ENCODE assay signal across 18 cellular contexts in genomic region chr19:11905928-11906327, GRCh38. TPM values are rescaled to one million over a fixed set of nuclear protein-coding genes. Genes with fewer than 3 reads are reported as not detected.
A peak's percentile ranks its signal among the peaks of the same experiment; 100 is the strongest.
DNase-seq lines count a peak whose midpoint lies in the region; ATAC-seq, FAIRE-seq and TF ChIP-seq lines count a peak whose summit lies in the region.
"Had no signal": no experiment of that assay in that cellular context is flagged by ENCODE, and none has a peak within 500 bp of the region (broad histone marks: within the 10 kb centered on the region; RNA-seq: fewer than 3 reads in every experiment).

No MANE protein-coding gene starts in this region.

- no peaks in the 10 kb centered on the region for H3K4me1 ChIP-seq in HepG2 (ENCODE audit: insufficient read depth, low read length)
- H3K4me1 ChIP-seq in right lobe of liver, result no peaks in the 10 kb centered on the region
- H3K4me1 ChIP-seq in iPS-15b (ENCODE audit: control insufficient read depth, insufficient read depth, low read length), result no peaks in the 10 kb centered on the region
- no peaks in the 10 kb centered on the region for H3K4me1 ChIP-seq in muscle layer of duodenum (ENCODE audit: control insufficient read depth in 1 of 2, insufficient read depth in 2 of 2, low read length in 2 of 2)

- no peak for TF ChIP-seq CTCF in HepG2 (CRISPR knock-in tag; IDR thresholded peaks at IDR 0.05)
- no peak for TF ChIP-seq CTCF in right lobe of liver (IDR thresholded peaks at IDR 0.05)

- CTCF ChIA-PET in HepG2 (lab: Yijun Ruan, JAX; ENCODE audit: low intra/inter-chr PET ratio, low total read pairs), result no interaction called here

- DNase-seq in HepG2 (ENCODE audit: low spot score), result no peak
- DNase-seq in right lobe of liver, result no peak
- DNase-seq in urothelium cell line (ENCODE audit: low spot score), result no peak
- DNase-seq in MG63, result no peak
- DNase-seq: CD4-positive, alpha-beta memory T cell; DMS79 treated with DMSO at 0.1 percent for 48 hours; MM.1S; NCI-H1092 treated with DMSO at 0.1 percent for 48 hours; NCI-H2081 treated with DMSO at 0.1 percent for 48 hours; NCI-H510A treated with DMSO at 0.1 percent for 48 hours; NCI-H82; PC-9 had no signal

- H3K27ac ChIP-seq in HepG2 (ENCODE audit: extremely low read length, insufficient read depth, low read length) (no peak overlapping the region), right lobe of liver (no peak overlapping the region), muscle layer of duodenum (ENCODE audit: low read length) (no peak overlapping the region)
- H3K27ac ChIP-seq: 22Rv1, PC-9 had no signal

- no peak for TF ChIP-seq EP300 in HepG2 (IDR thresholded peaks at IDR 0.05; ENCODE audit: low read depth in 2 of 2, low read length in 2 of 2)
- no peak for TF ChIP-seq EP300 in HepG2 (CRISPR knock-in tag; IDR thresholded peaks at IDR 0.05; ENCODE audit: borderline replicate concordance)

- TF ChIP-seq POLR2A in HepG2 (IDR thresholded peaks at IDR 0.05; ENCODE audit: insufficient read depth in 1 of 2, low read depth in 2 of 2, low read length in 2 of 2) (no peak), right lobe of liver (IDR thresholded peaks at IDR 0.05) (no peak)

- TF ChIP-seq RAD21 in HepG2 (CRISPR knock-in tag; IDR thresholded peaks at IDR 0.05), result no peak

- intact Hi-C loops in HepG2 (cut with micrococcal nuclease; ENCODE audit: unreplicated experiment), result no loop called here
- intact Hi-C loops in right lobe of liver (cut with DNase I), result no loop called here

- in situ Hi-C loops in HepG2 (cut with HindIII; ENCODE audit: extremely low pct_ligation_motif_present, low pct_unique_long_range_greater_than_20kb), result no loop called here

- 95% methylated on average over 3 of the region's 3 CpGs for WGBS in HepG2 (ENCODE audit: low lambda C conversion rate)
- whole genome bisulfite sequencing in right lobe of liver (ENCODE audit: insufficient coverage, low coverage, low lambda C conversion rate, missing lambda C conversion rate), result 88% methylated on average over 3 of the region's 3 CpGs

- BruUV-seq in HepG2 (replicated peaks; lab: Mats Ljungman, UMichigan), result no TSS peak

- H3K27me3 ChIP-seq in HepG2 (ENCODE audit: control insufficient read depth in 1 of 2, insufficient read depth in 2 of 2, low read length in 2 of 2), result no peaks in the 10 kb centered on the region
- H3K27me3 ChIP-seq in right lobe of liver, result no peaks in the 10 kb centered on the region
- H3K27me3 ChIP-seq in iPS-15b (ENCODE audit: control insufficient read depth, insufficient read depth, low read length), result no peaks in the 10 kb centered on the region
- H3K27me3 ChIP-seq in muscle layer of duodenum (ENCODE audit: low read depth, low read length), result no peaks in the 10 kb centered on the region
- no peaks in the 10 kb centered on the region for H3K27me3 ChIP-seq in MG63

- peaks cover 9% of the 10 kb centered on the region for H3K79me2 ChIP-seq in HepG2 (ENCODE audit: insufficient read depth, low read length)

- POLR2A ChIA-PET in HepG2 (lab: Yijun Ruan, JAX), result no interaction called here

- no peak overlapping the region for H3K9ac ChIP-seq in HepG2 (ENCODE audit: insufficient read depth, low read depth, low read length)
- no peak overlapping the region for H3K9ac ChIP-seq in iPS-15b (ENCODE audit: low read depth, low read length)

- FAIRE-seq in HepG2 (lab: Jason Lieb, UNC), result no peak
- FAIRE-seq in urothelium cell line (lab: Jason Lieb, UNC), result no peak
- FAIRE-seq: D721Med had no signal

- peaks cover 15 to 49% of the 10 kb centered on the region in 2 experiments for H3K36me3 ChIP-seq in HepG2 (replicated peaks in 1 of 2; ENCODE audit: control insufficient read depth in 1 of 2, insufficient read depth in 2 of 2, low read length in 2 of 2)
- peaks cover 6 to 29% (median 10%) of the 10 kb centered on the region in 4 donors for H3K36me3 ChIP-seq in right lobe of liver
- H3K36me3 ChIP-seq in iPS-15b (ENCODE audit: control insufficient read depth, insufficient read depth, low read length), result peaks cover 5% of the 10 kb centered on the region
- peaks cover 12 to 32% of the 10 kb centered on the region in 2 donors for H3K36me3 ChIP-seq in muscle layer of duodenum (ENCODE audit: control insufficient read depth in 1 of 2, insufficient read depth in 2 of 2, low read length in 2 of 2)
- no peaks in the 10 kb centered on the region for H3K36me3 ChIP-seq in MG63

- no peak overlapping the region for H2AFZ ChIP-seq in HepG2 (ENCODE audit: low read length)
- H2AFZ ChIP-seq: PC-9 had no signal

- H3K4me3 ChIP-seq in HepG2 (replicated peaks in 1 of 3; ENCODE audit: insufficient read depth in 1 of 3, low read depth in 2 of 3, low read length in 3 of 3) (no peak overlapping the region), right lobe of liver (no peak overlapping the region), iPS-15b (ENCODE audit: low read depth, low read length) (peak overlapping the region; percentile 2), muscle layer of duodenum (ENCODE audit: low read depth in 1 of 2, low read length in 2 of 2) (peak overlapping the region; percentile 22 to 56), MG63 (no peak overlapping the region)
- H3K4me3 ChIP-seq: PC-9 had no signal

- H3K9me3 ChIP-seq in HepG2 (ENCODE audit: low read length) (peaks cover 47% of the 10 kb centered on the region), right lobe of liver (peaks cover 7 to 62% (median 35%) of the 10 kb centered on the region in 4 donors), iPS-15b (ENCODE audit: control insufficient read depth, insufficient read depth, low read length) (peaks cover 25% of the 10 kb centered on the region), muscle layer of duodenum (ENCODE audit: control insufficient read depth in 1 of 2, low read length in 2 of 2) (peaks cover 21 to 38% of the 10 kb centered on the region in 2 donors), MG63 (peaks cover 58% of the 10 kb centered on the region)

- H3K4me2 ChIP-seq in HepG2 (ENCODE audit: low read depth, low read length), result no peak overlapping the region
- H3K4me2 ChIP-seq: PC-9 had no signal

- no peaks in the 10 kb centered on the region for H4K20me1 ChIP-seq in HepG2 (ENCODE audit: insufficient read depth, low read length)

- ATAC-seq in HepG2 (no peak), right lobe of liver (no peak), HG03135 (IDR thresholded peaks at IDR 0.05; ENCODE audit: unreplicated experiment) (no peak), HG02981 (IDR thresholded peaks at IDR 0.05; ENCODE audit: unreplicated experiment) (no peak)

RNA-seq across cellular contexts. Expression of gene ZNF69, which starts 18.3 kb away (rescaled TPM):
- total RNA-seq in HepG2 (2016; rRNA removed; fragmentation: Illumina TruSeq; extraction: Trizol) (21.0 and 35.5 TPM in 2 replicates), right lobe of liver (1 to 10 TPM; 6.1 to 10.0 (median 9.2) TPM)
- 5.9 and 6.2 TPM in 2 replicates for total RNA-seq in HepG2 (2016; cell fraction: cytosol; rRNA removed; fragmentation: Illumina TruSeq; extraction: Trizol; ENCODE audit: low read depth)
- 20.7 and 33.8 TPM in 2 replicates for total RNA-seq in HepG2 (2016; cell fraction: insoluble cytoplasmic fraction; rRNA removed; fragmentation: Illumina TruSeq; extraction: Trizol)
- total RNA-seq in HepG2 (2016; cell fraction: membrane; rRNA removed; fragmentation: Illumina TruSeq; extraction: Trizol), result 11.2 and 12.9 TPM in 2 replicates
- 20.8 and 24.9 TPM in 2 replicates for total RNA-seq in HepG2 (2016; cell fraction: nucleus; rRNA removed; fragmentation: Illumina TruSeq; extraction: Trizol)
- polyA plus RNA-seq in HepG2 (2011; rRNA removed), result 8.5 and 9.6 TPM in 2 replicates
- 5.9 and 8.3 TPM in 2 replicates for polyA plus RNA-seq in HepG2 (2011; cell fraction: cytosol; rRNA removed)
- polyA plus RNA-seq in HepG2 (2011; cell fraction: nucleus; rRNA removed), result 8.8 and 12.0 TPM in 2 replicates
- polyA plus RNA-seq in HepG2 (2012), result 7.2 and 8.5 TPM in 2 replicates
- polyA plus RNA-seq in HepG2 (2016; cell fraction: cytosol; fragmentation: Illumina TruSeq; extraction: Trizol; ENCODE audit: low read depth), result 3.0 and 3.6 TPM in 2 replicates
- polyA plus RNA-seq in HepG2 (2016; cell fraction: insoluble cytoplasmic fraction; fragmentation: Illumina TruSeq; extraction: Trizol; ENCODE audit: low read depth), result 13.0 and 13.9 TPM in 2 replicates
- 4.0 and 4.6 TPM in 2 replicates for polyA plus RNA-seq in HepG2 (2016; cell fraction: membrane; fragmentation: Illumina TruSeq; extraction: Trizol; ENCODE audit: low read depth)
- 42.0 and 46.3 TPM in 2 replicates for polyA plus RNA-seq in HepG2 (2016; cell fraction: nucleus; fragmentation: Illumina TruSeq; extraction: Trizol; ENCODE audit: insufficient read depth, low read depth)
- 8.7 TPM in 1 of 2 replicates, not detected in the other for polyA minus RNA-seq in HepG2 (2011; rRNA and poly(A)+ RNA removed; ENCODE audit: low replicate concordance)
- 16.4 and 17.4 TPM in 2 replicates for polyA minus RNA-seq in HepG2 (2011; cell fraction: cytosol; rRNA and poly(A)+ RNA removed)
- polyA minus RNA-seq in HepG2 (2011; cell fraction: nucleus; rRNA and poly(A)+ RNA removed), result 40.6 and 49.9 TPM in 2 replicates
- not detected in 2 replicates for total RNA-seq in MG63 (2014; rRNA removed; shearing (Covaris generic); ENCODE audit: low replicate concordance)

RNA-seq across cellular contexts. Expression of gene ZNF700, which starts 19.0 kb away (rescaled TPM):
- 12.8 and 16.5 TPM in 2 replicates for total RNA-seq in HepG2 (2016; rRNA removed; fragmentation: Illumina TruSeq; extraction: Trizol)
- total RNA-seq in HepG2 (2016; cell fraction: cytosol; rRNA removed; fragmentation: Illumina TruSeq; extraction: Trizol; ENCODE audit: low read depth), result 1.8 and 2.2 TPM in 2 replicates
- total RNA-seq in HepG2 (2016; cell fraction: insoluble cytoplasmic fraction; rRNA removed; fragmentation: Illumina TruSeq; extraction: Trizol), result 12.7 and 16.3 TPM in 2 replicates
- 4.7 and 6.4 TPM in 2 replicates for total RNA-seq in HepG2 (2016; cell fraction: membrane; rRNA removed; fragmentation: Illumina TruSeq; extraction: Trizol)
- 12.4 and 15.3 TPM in 2 replicates for total RNA-seq in HepG2 (2016; cell fraction: nucleus; rRNA removed; fragmentation: Illumina TruSeq; extraction: Trizol)
- 4.5 and 6.0 TPM in 2 replicates for polyA plus RNA-seq in HepG2 (2011; rRNA removed)
- 1.4 and 2.3 TPM in 2 replicates for polyA plus RNA-seq in HepG2 (2011; cell fraction: cytosol; rRNA removed)
- 5.8 and 7.8 TPM in 2 replicates for polyA plus RNA-seq in HepG2 (2011; cell fraction: nucleus; rRNA removed)
- polyA plus RNA-seq in HepG2 (2012), result 4.5 and 5.9 TPM in 2 replicates
- 0.33 and 0.34 TPM in 2 replicates for polyA plus RNA-seq in HepG2 (2016; cell fraction: cytosol; fragmentation: Illumina TruSeq; extraction: Trizol; ENCODE audit: low read depth)
- 7.7 and 8.5 TPM in 2 replicates for polyA plus RNA-seq in HepG2 (2016; cell fraction: insoluble cytoplasmic fraction; fragmentation: Illumina TruSeq; extraction: Trizol; ENCODE audit: low read depth)
- polyA plus RNA-seq in HepG2 (2016; cell fraction: membrane; fragmentation: Illumina TruSeq; extraction: Trizol; ENCODE audit: low read depth), result 0.97 and 1.1 TPM in 2 replicates
- polyA plus RNA-seq in HepG2 (2016; cell fraction: nucleus; fragmentation: Illumina TruSeq; extraction: Trizol; ENCODE audit: insufficient read depth, low read depth), result 42.0 and 43.2 TPM in 2 replicates
- 1.4 and 2.1 TPM in 2 replicates for polyA minus RNA-seq in HepG2 (2011; rRNA and poly(A)+ RNA removed; ENCODE audit: low replicate concordance)
- polyA minus RNA-seq in HepG2 (2011; cell fraction: cytosol; rRNA and poly(A)+ RNA removed), result 4.2 and 5.5 TPM in 2 replicates
- polyA minus RNA-seq in HepG2 (2011; cell fraction: nucleus; rRNA and poly(A)+ RNA removed), result 8.4 and 11.4 TPM in 2 replicates
- total RNA-seq in right lobe of liver, result 1 to 10 TPM; 5.1 to 7.6 (median 5.5) TPM
- 19.3 and 24.5 TPM in 2 replicates for total RNA-seq in MG63 (2014; rRNA removed; shearing (Covaris generic); ENCODE audit: low replicate concordance)

RNA-seq across cellular contexts. Expression of gene ZNF439, which starts 57.4 kb away (rescaled TPM):
- total RNA-seq in HepG2 (2016; rRNA removed; fragmentation: Illumina TruSeq; extraction: Trizol), result 3.9 and 4.9 TPM in 2 replicates
- total RNA-seq in HepG2 (2016; cell fraction: cytosol; rRNA removed; fragmentation: Illumina TruSeq; extraction: Trizol; ENCODE audit: low read depth), result 0.35 and 0.51 TPM in 2 replicates
- 4.1 and 5.3 TPM in 2 replicates for total RNA-seq in HepG2 (2016; cell fraction: insoluble cytoplasmic fraction; rRNA removed; fragmentation: Illumina TruSeq; extraction: Trizol)
- total RNA-seq in HepG2 (2016; cell fraction: membrane; rRNA removed; fragmentation: Illumina TruSeq; extraction: Trizol), result 1.8 and 2.1 TPM in 2 replicates
- 4.0 and 6.3 TPM in 2 replicates for total RNA-seq in HepG2 (2016; cell fraction: nucleus; rRNA removed; fragmentation: Illumina TruSeq; extraction: Trizol)
- polyA plus RNA-seq in HepG2 (2011; rRNA removed), result 2.9 TPM in 2 replicates
- 1.0 and 1.2 TPM in 2 replicates for polyA plus RNA-seq in HepG2 (2011; cell fraction: cytosol; rRNA removed)
- polyA plus RNA-seq in HepG2 (2011; cell fraction: nucleus; rRNA removed), result 4.4 and 5.2 TPM in 2 replicates
- polyA plus RNA-seq in HepG2 (2012), result 1.4 and 1.7 TPM in 2 replicates
- 0.07 and 0.20 TPM in 2 replicates for polyA plus RNA-seq in HepG2 (2016; cell fraction: cytosol; fragmentation: Illumina TruSeq; extraction: Trizol; ENCODE audit: low read depth)
- polyA plus RNA-seq in HepG2 (2016; cell fraction: insoluble cytoplasmic fraction; fragmentation: Illumina TruSeq; extraction: Trizol; ENCODE audit: low read depth), result 2.5 and 2.9 TPM in 2 replicates
- 0.22 and 0.44 TPM in 2 replicates for polyA plus RNA-seq in HepG2 (2016; cell fraction: membrane; fragmentation: Illumina TruSeq; extraction: Trizol; ENCODE audit: low read depth)
- 11.0 and 11.8 TPM in 2 replicates for polyA plus RNA-seq in HepG2 (2016; cell fraction: nucleus; fragmentation: Illumina TruSeq; extraction: Trizol; ENCODE audit: insufficient read depth, low read depth)
- polyA minus RNA-seq in HepG2 (2011; rRNA and poly(A)+ RNA removed; ENCODE audit: low replicate concordance), result 1.3 TPM in 1 of 2 replicates, not detected in the other
- 2.0 and 2.6 TPM in 2 replicates for polyA minus RNA-seq in HepG2 (2011; cell fraction: cytosol; rRNA and poly(A)+ RNA removed)
- 8.4 and 9.6 TPM in 2 replicates for polyA minus RNA-seq in HepG2 (2011; cell fraction: nucleus; rRNA and poly(A)+ RNA removed)
- 1 to 10 TPM in 2 of 6 experiments, under 1 TPM in 4; 0.43 to 1.3 (median 0.66) TPM for total RNA-seq in right lobe of liver
- total RNA-seq in MG63 (2014; rRNA removed; shearing (Covaris generic); ENCODE audit: low replicate concordance), result 0.40 and 0.64 TPM in 2 replicates

RNA-seq across cellular contexts. Expression of gene ZNF763, which starts 58.9 kb away (rescaled TPM):
- total RNA-seq in HepG2 (2016; rRNA removed; fragmentation: Illumina TruSeq; extraction: Trizol) (0.42 and 0.49 TPM in 2 replicates), right lobe of liver (1 to 10 TPM in 2 of 6 experiments, under 1 TPM in 4; 0.25 to 2.6 (median 0.70) TPM)
- total RNA-seq in HepG2 (2016; cell fraction: cytosol; rRNA removed; fragmentation: Illumina TruSeq; extraction: Trizol; ENCODE audit: low read depth), result 0.20 and 0.26 TPM in 2 replicates
- total RNA-seq in HepG2 (2016; cell fraction: insoluble cytoplasmic fraction; rRNA removed; fragmentation: Illumina TruSeq; extraction: Trizol), result 0.31 and 0.74 TPM in 2 replicates
- total RNA-seq in HepG2 (2016; cell fraction: membrane; rRNA removed; fragmentation: Illumina TruSeq; extraction: Trizol), result 0.31 and 0.40 TPM in 2 replicates
- 0.78 and 0.93 TPM in 2 replicates for total RNA-seq in HepG2 (2016; cell fraction: nucleus; rRNA removed; fragmentation: Illumina TruSeq; extraction: Trizol)
- polyA plus RNA-seq in HepG2 (2011; rRNA removed), result 0.08 and 0.16 TPM in 2 replicates
- 0.03 and 0.17 TPM in 2 replicates for polyA plus RNA-seq in HepG2 (2011; cell fraction: cytosol; rRNA removed)
- polyA plus RNA-seq in HepG2 (2011; cell fraction: nucleus; rRNA removed), result 0.10 and 0.84 TPM in 2 replicates
- 0.20 and 0.34 TPM in 2 replicates for polyA plus RNA-seq in HepG2 (2012)
- polyA plus RNA-seq in HepG2 (2016; cell fraction: cytosol; fragmentation: Illumina TruSeq; extraction: Trizol; ENCODE audit: low read depth), result not detected in 2 replicates
- 0.44 and 0.47 TPM in 2 replicates for polyA plus RNA-seq in HepG2 (2016; cell fraction: insoluble cytoplasmic fraction; fragmentation: Illumina TruSeq; extraction: Trizol; ENCODE audit: low read depth)
- 0.19 and 0.21 TPM in 2 replicates for polyA plus RNA-seq in HepG2 (2016; cell fraction: membrane; fragmentation: Illumina TruSeq; extraction: Trizol; ENCODE audit: low read depth)
- 1.7 and 2.4 TPM in 2 replicates for polyA plus RNA-seq in HepG2 (2016; cell fraction: nucleus; fragmentation: Illumina TruSeq; extraction: Trizol; ENCODE audit: insufficient read depth, low read depth)
- 0.32 TPM in 1 of 2 replicates, not detected in the other for polyA minus RNA-seq in HepG2 (2011; rRNA and poly(A)+ RNA removed; ENCODE audit: low replicate concordance)
- not detected in 2 replicates for polyA minus RNA-seq in HepG2 (2011; cell fraction: cytosol; rRNA and poly(A)+ RNA removed)
- polyA minus RNA-seq in HepG2 (2011; cell fraction: nucleus; rRNA and poly(A)+ RNA removed), result 0.64 and 0.87 TPM in 2 replicates
- 0.22 and 0.40 TPM in 2 replicates for total RNA-seq in MG63 (2014; rRNA removed; shearing (Covaris generic); ENCODE audit: low replicate concordance)

Comparison
In these comparisons a context has a peak if more than half of its experiments do, and no peak if none do; other contexts are left out.
1. H3K4me3 ChIP-seq: peak in iPS-15b (single experiment) and muscle layer of duodenum (2 of 2); none in HepG2 (0 of 3), right lobe of liver (0 of 3) and MG63 (single experiment).